8 cellular contexts compared by ENCODE assay signal in genomic region chr2:204325468-204325867, GRCh38.
DNase-seq lines count a peak whose midpoint lies in the region; ATAC-seq, FAIRE-seq and TF ChIP-seq lines count a peak whose summit lies in the region.

No MANE protein-coding gene starts in this region.

- peak; percentile 84 for TF ChIP-seq RAD21 in HepG2 (CRISPR knock-in tag; IDR thresholded peaks at IDR 0.05)

- TF ChIP-seq CTCF in C4-2B (conservative IDR thresholded peaks at IDR 0.05) (peak; percentile 83), choroid plexus epithelial cell (conservative IDR thresholded peaks at IDR 0.05; ENCODE audit: low read depth, low read length) (peak; percentile 86), HepG2 (CRISPR knock-in tag; IDR thresholded peaks at IDR 0.05) (peak; percentile 94)

- H3K4me3 ChIP-seq in choroid plexus epithelial cell (ENCODE audit: low read depth, low read length) (no peak overlapping the region), HepG2 (replicated peaks in 1 of 3; ENCODE audit: insufficient read depth in 1 of 3, low read depth in 2 of 3, low read length in 3 of 3) (no peak overlapping the region)

- H3K79me2 ChIP-seq in HepG2 (ENCODE audit: insufficient read depth, low read length) = no peaks in the 10 kb centered on the region

- no peak for TF ChIP-seq POLR2A in HepG2 (IDR thresholded peaks at IDR 0.05; ENCODE audit: insufficient read depth in 1 of 2, low read depth in 2 of 2, low read length in 2 of 2)

- 14% methylated on average over 7 of the region's 7 CpGs for WGBS in HepG2 (ENCODE audit: low lambda C conversion rate)

- H3K9me3 ChIP-seq in HepG2 (ENCODE audit: low read length) = no peaks in the 10 kb centered on the region

- H3K36me3 ChIP-seq in HepG2 (replicated peaks in 1 of 2; ENCODE audit: control insufficient read depth in 1 of 2, insufficient read depth in 2 of 2, low read length in 2 of 2) = no peaks in the 10 kb centered on the region

- no peaks in the 10 kb centered on the region for H4K20me1 ChIP-seq in HepG2 (ENCODE audit: insufficient read depth, low read length)

- H2AFZ ChIP-seq in HepG2 (ENCODE audit: low read length) = no peak overlapping the region

- CTCF ChIA-PET in HepG2 (lab: Yijun Ruan, JAX; ENCODE audit: low intra/inter-chr PET ratio, low total read pairs) = interaction anchor here (0.5 to 2.0 kb wide), 8 partner anchors 64 to 1600 kb away, joined by 3 to 27 read pairs (median 4); no protein-coding TSS in a partner anchor

- peaks cover 9% of the 10 kb centered on the region; the same call in 1 of the 2 replicates for H3K4me1 ChIP-seq in HepG2 (ENCODE audit: insufficient read depth, low read length)

- no peak for TF ChIP-seq EP300 in HepG2 (IDR thresholded peaks at IDR 0.05; ENCODE audit: low read depth in 2 of 2, low read length in 2 of 2)
- TF ChIP-seq EP300 in HepG2 (CRISPR knock-in tag; IDR thresholded peaks at IDR 0.05; ENCODE audit: borderline replicate concordance) = no peak

- DNase-seq in NCI-H226 (peak; percentile 8), choroid plexus epithelial cell (ENCODE audit: low read depth) (peak; percentile 92), HepG2 (ENCODE audit: low spot score) (peak; percentile 71)
- DNase-seq in stimulated activated CD4-positive, alpha-beta T cell treated with anti-CD3 and anti-CD28 coated beads, TNF-alpha, amount 100 ng/mL, for 1 hour (ENCODE audit: low read depth in 3 of 3, low spot score in 1 of 3) = peak; percentile 9 to 29 (median 16)

- intact Hi-C loops in HepG2 (cut with micrococcal nuclease; ENCODE audit: unreplicated experiment) = loop anchor here (1.0 to 5.0 kb wide), 4 partner anchors 367 to 1488 kb away; no protein-coding TSS in a partner anchor

- ATAC-seq in GM19043 (IDR thresholded peaks at IDR 0.05; ENCODE audit: low read depth, unreplicated experiment) (peak; percentile 88), HG03342 (IDR thresholded peaks at IDR 0.05; ENCODE audit: unreplicated experiment) (peak; percentile 86), HepG2 (peak; percentile 89)
- peak; percentile 36 to 45 for ATAC-seq in activated CD4-positive, CD25-positive, alpha-beta regulatory T cell treated with anti-CD3 and anti-CD28 coated beads, Interleukin-2, amount 50 U/mL, for 24 hours

- H3K4me2 ChIP-seq in HepG2 (ENCODE audit: low read depth, low read length) = no peak overlapping the region

- H3K27me3 ChIP-seq in HepG2 (ENCODE audit: control insufficient read depth in 1 of 2, insufficient read depth in 2 of 2, low read length in 2 of 2) = no peaks in the 10 kb centered on the region

- FAIRE-seq in HepG2 (lab: Jason Lieb, UNC) = peak; percentile 81

- POLR2A ChIA-PET in HepG2 (lab: Yijun Ruan, JAX) = no interaction called here

- in situ Hi-C loops in HepG2 (cut with HindIII; ENCODE audit: extremely low pct_ligation_motif_present, low pct_unique_long_range_greater_than_20kb) = loop anchor here (5.0 to 25.0 kb wide), 3 partner anchors 367 to 1562 kb away; no protein-coding TSS in a partner anchor

- BruUV-seq in HepG2 (replicated peaks; lab: Mats Ljungman, UMichigan) = no TSS peak

- H3K27ac ChIP-seq in C4-2B (no peak overlapping the region), HepG2 (ENCODE audit: extremely low read length, insufficient read depth, low read length) (no peak overlapping the region)

- no peak overlapping the region for H3K9ac ChIP-seq in HepG2 (ENCODE audit: insufficient read depth, low read depth, low read length)

TF ChIP-seq in HepG2, 621 proteins besides CTCF, POLR2A, EP300 and RAD21 (continues in another document):
- TF ChIP-seq BRCA1 (CRISPR knock-in tag; IDR thresholded peaks at IDR 0.05) (no peak), SALL1 (CRISPR knock-in tag; IDR thresholded peaks at IDR 0.05) (0 out of 2 replicates have a peak, but pooled peaks have one; percentile 21), ERF (CRISPR knock-in tag; IDR thresholded peaks at IDR 0.05) (0 out of 2 replicates have a peak, but pooled peaks have one; percentile 22), DNMT1 (CRISPR knock-in tag; IDR thresholded peaks at IDR 0.05) (no peak), ZNF124 (CRISPR knock-in tag; IDR thresholded peaks at IDR 0.05) (peak; percentile 74), ZNF614 (CRISPR knock-in tag; IDR thresholded peaks at IDR 0.05; ENCODE audit: borderline replicate concordance) (0 out of 2 replicates have a peak, but pooled peaks have one; percentile 32), ZNF550 (CRISPR knock-in tag; IDR thresholded peaks at IDR 0.05; ENCODE audit: borderline replicate concordance) (no peak), MEF2D (CRISPR knock-in tag; IDR thresholded peaks at IDR 0.05) (0 out of 2 replicates have a peak, but pooled peaks have one; percentile 24), ZNF362 (CRISPR knock-in tag; IDR thresholded peaks at IDR 0.05; ENCODE audit: borderline replicate concordance) (peak; percentile 78; the same call in 1 of the 2 replicates), IRF2 (CRISPR knock-in tag; IDR thresholded peaks at IDR 0.05) (peak; percentile 22; the same call in 1 of the 2 replicates), FOXP4 (CRISPR knock-in tag; IDR thresholded peaks at IDR 0.05) (0 out of 2 replicates have a peak, but pooled peaks have one; percentile 26), ZMYM4 (CRISPR knock-in tag; IDR thresholded peaks at IDR 0.05) (peak; percentile 39; the same call in 1 of the 2 replicates), ZNF253 (CRISPR knock-in tag; IDR thresholded peaks at IDR 0.05; ENCODE audit: borderline replicate concordance) (no peak)
- TF ChIP-seq, protein P1, sequence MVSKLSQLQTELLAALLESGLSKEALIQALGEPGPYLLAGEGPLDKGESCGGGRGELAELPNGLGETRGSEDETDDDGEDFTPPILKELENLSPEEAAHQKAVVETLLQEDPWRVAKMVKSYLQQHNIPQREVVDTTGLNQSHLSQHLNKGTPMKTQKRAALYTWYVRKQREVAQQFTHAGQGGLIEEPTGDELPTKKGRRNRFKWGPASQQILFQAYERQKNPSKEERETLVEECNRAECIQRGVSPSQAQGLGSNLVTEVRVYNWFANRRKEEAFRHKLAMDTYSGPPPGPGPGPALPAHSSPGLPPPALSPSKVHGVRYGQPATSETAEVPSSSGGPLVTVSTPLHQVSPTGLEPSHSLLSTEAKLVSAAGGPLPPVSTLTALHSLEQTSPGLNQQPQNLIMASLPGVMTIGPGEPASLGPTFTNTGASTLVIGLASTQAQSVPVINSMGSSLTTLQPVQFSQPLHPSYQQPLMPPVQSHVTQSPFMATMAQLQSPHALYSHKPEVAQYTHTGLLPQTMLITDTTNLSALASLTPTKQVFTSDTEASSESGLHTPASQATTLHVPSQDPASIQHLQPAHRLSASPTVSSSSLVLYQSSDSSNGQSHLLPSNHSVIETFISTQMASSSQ (IDR thresholded peaks at IDR 0.05; ENCODE audit: low read depth) = no peak
- TF ChIP-seq, protein P1 (CRISPR knock-in tag; IDR thresholded peaks at IDR 0.05; ENCODE audit: borderline replicate concordance) = 0 out of 2 replicates have a peak, but pooled peaks have one; percentile 19
- TF ChIP-seq, protein P2, sequence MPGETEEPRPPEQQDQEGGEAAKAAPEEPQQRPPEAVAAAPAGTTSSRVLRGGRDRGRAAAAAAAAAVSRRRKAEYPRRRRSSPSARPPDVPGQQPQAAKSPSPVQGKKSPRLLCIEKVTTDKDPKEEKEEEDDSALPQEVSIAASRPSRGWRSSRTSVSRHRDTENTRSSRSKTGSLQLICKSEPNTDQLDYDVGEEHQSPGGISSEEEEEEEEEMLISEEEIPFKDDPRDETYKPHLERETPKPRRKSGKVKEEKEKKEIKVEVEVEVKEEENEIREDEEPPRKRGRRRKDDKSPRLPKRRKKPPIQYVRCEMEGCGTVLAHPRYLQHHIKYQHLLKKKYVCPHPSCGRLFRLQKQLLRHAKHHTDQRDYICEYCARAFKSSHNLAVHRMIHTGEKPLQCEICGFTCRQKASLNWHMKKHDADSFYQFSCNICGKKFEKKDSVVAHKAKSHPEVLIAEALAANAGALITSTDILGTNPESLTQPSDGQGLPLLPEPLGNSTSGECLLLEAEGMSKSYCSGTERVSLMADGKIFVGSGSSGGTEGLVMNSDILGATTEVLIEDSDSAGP (CRISPR knock-in tag; IDR thresholded peaks at IDR 0.05; ENCODE audit: borderline replicate concordance) = no peak

Comparison
In these comparisons a context has a peak if more than half of its experiments do, and no peak if none do; other contexts are left out.
1. DNase-seq: peak in every context shown above with its lines; median percentile 92 in choroid plexus epithelial cell; 71 in HepG2; 16 in stimulated activated CD4-positive, alpha-beta T cell treated with anti-CD3 and anti-CD28 coated beads, TNF-alpha, amount 100 ng/mL, for 1 hour; 8 in NCI-H226.